23 cellular contexts compared by ENCODE assay signal in the genomic region with DNA sequence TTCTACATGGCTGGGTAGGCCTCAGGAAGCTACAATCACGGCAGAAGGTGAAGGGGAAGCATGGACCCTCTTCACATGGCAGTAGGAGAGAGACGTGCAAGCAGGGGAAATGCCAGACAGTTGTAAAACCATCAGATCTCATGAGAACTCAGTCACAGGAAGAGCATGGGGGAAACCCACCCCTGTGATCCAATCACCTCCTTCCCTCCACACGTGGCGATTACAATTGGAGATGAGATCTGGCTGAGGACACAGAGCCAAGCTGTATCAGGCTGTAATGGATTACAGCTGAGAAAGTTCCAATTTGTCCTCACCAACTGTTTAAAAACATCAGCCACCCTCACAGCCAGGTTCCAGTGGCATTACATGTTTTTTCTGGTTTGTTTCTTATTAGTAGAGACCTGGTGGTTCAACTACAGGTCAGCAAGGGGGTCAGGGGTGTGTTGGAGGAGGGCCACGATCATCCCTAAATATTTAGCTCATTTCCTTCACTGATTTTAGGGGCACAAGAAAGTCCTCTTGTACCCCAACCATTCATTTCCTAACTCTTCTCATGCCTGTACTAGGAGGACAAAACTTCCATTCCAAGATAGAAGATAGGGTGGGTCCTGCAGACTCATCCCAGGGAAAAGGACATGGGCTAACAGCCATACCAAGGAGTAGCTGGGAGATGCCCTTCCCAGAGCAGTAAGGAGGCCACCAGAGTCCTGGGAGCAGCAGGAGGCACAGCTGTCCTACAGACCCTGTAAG. TPM values are rescaled to one million over a fixed set of nuclear protein-coding genes. Genes with fewer than 3 reads are reported as not detected.
DNase-seq lines count a peak whose midpoint lies in the region; ATAC-seq, FAIRE-seq and TF ChIP-seq lines count a peak whose summit lies in the region.
"Had no signal": no experiment of that assay in that cellular context is flagged by ENCODE, and none has a peak within 500 bp of the region (broad histone marks: within the 10 kb centered on the region; RNA-seq: fewer than 3 reads in every experiment).

No MANE protein-coding gene starts in this region.

- no peak for TF ChIP-seq POLR2A in HepG2 (IDR thresholded peaks at IDR 0.05; ENCODE audit: insufficient read depth in 1 of 2, low read depth in 2 of 2, low read length in 2 of 2)

- H3K4me2 ChIP-seq in HepG2 (ENCODE audit: low read depth, low read length), result no peak overlapping the region

- H3K27ac Mint-ChIP-seq in activated naive CD4-positive, alpha-beta T cell treated with anti-CD3 and anti-CD28 coated beads, Interleukin-2, amount 50 U/mL, for 72 hours, result peak overlapping the region; percentile 25 to 72
- H3K27ac Mint-ChIP-seq in brain, result peak overlapping the region in 3 of 5 experiments; percentile 9 to 69 (median 23)
- peak overlapping the region; percentile 15 for H3K27ac Mint-ChIP-seq in memory B cell
- peak overlapping the region; percentile 72 for H3K27ac Mint-ChIP-seq in type B pancreatic cell
- H3K27ac Mint-ChIP-seq: CD4-positive, alpha-beta T cell; T-helper 2 cell treated with Interferon-gamma antibody and Interleukin-4, amounts not matched to agents 5 μg/mL and 100 μg/mL, for 36 hours had no signal

- H3K27ac ChIP-seq in HepG2 (ENCODE audit: extremely low read length, insufficient read depth, low read length), result no peak overlapping the region
- H3K27ac ChIP-seq: gastroesophageal sphincter, lower lobe of right lung, neutrophil, sigmoid colon, thyroid gland had no signal

- no peaks in the 10 kb centered on the region for H3K27me3 ChIP-seq in HepG2 (ENCODE audit: control insufficient read depth in 1 of 2, insufficient read depth in 2 of 2, low read length in 2 of 2)
- H3K27me3 ChIP-seq: gastroesophageal sphincter, sigmoid colon, thyroid gland had no signal

- no TSS peak for BruUV-seq in HepG2 (replicated peaks; lab: Mats Ljungman, UMichigan)

- no peak overlapping the region for H3K9ac ChIP-seq in HepG2 (ENCODE audit: insufficient read depth, low read depth, low read length)

- POLR2A ChIA-PET in HepG2 (lab: Yijun Ruan, JAX), result no interaction called here

- H3K9me3 ChIP-seq in HepG2 (ENCODE audit: low read length), result no peaks in the 10 kb centered on the region
- H3K9me3 ChIP-seq: gastroesophageal sphincter, lower lobe of right lung, neutrophil, sigmoid colon, thyroid gland had no signal

- H3K4me3 Mint-ChIP-seq in brain (no peak overlapping the region), memory B cell (no peak overlapping the region), type B pancreatic cell (no peak overlapping the region)
- H3K4me3 Mint-ChIP-seq: CD4-positive, alpha-beta T cell; effector memory CD8-positive, alpha-beta T cell; H9; T-helper 2 cell treated with Interferon-gamma antibody and Interleukin-4, amounts not matched to agents 5 μg/mL and 100 μg/mL, for 36 hours had no signal

- no peaks in the 10 kb centered on the region for H3K9me3 Mint-ChIP-seq in activated naive CD4-positive, alpha-beta T cell treated with anti-CD3 and anti-CD28 coated beads, Interleukin-2, amount 50 U/mL, for 72 hours
- H3K9me3 Mint-ChIP-seq in brain (no peaks in the 10 kb centered on the region), memory B cell (no peaks in the 10 kb centered on the region), type B pancreatic cell (peaks cover 5% of the 10 kb centered on the region)
- H3K9me3 Mint-ChIP-seq: CD4-positive, alpha-beta T cell; effector memory CD8-positive, alpha-beta T cell; H9; T-helper 2 cell treated with Interferon-gamma antibody and Interleukin-4, amounts not matched to agents 5 μg/mL and 100 μg/mL, for 36 hours had no signal

- CTCF ChIA-PET in HepG2 (lab: Yijun Ruan, JAX; ENCODE audit: low intra/inter-chr PET ratio, low total read pairs), result no interaction called here

- peaks cover 11 to 13% of the 10 kb centered on the region in 2 experiments for H3K36me3 ChIP-seq in HepG2 (replicated peaks in 1 of 2; ENCODE audit: control insufficient read depth in 1 of 2, insufficient read depth in 2 of 2, low read length in 2 of 2)
- H3K36me3 ChIP-seq: neutrophil had no signal

- 63% methylated on average over 5 of the region's 5 CpGs for WGBS in HepG2 (ENCODE audit: low lambda C conversion rate)

- TF ChIP-seq CTCF in brain (conservative IDR thresholded peaks at IDR 0.05) (no peak), type B pancreatic cell (conservative IDR thresholded peaks at IDR 0.05) (no peak), HepG2 (CRISPR knock-in tag; IDR thresholded peaks at IDR 0.05) (no peak), D721Med (IDR thresholded peaks at IDR 0.05; ENCODE audit: insufficient read depth, missing control alignments) (no peak)

- no peak for TF ChIP-seq RAD21 in HepG2 (CRISPR knock-in tag; IDR thresholded peaks at IDR 0.05)

- no peak for FAIRE-seq in HepG2 (lab: Jason Lieb, UNC)
- FAIRE-seq in D721Med (lab: Jason Lieb, UNC), result no peak

- no peaks in the 10 kb centered on the region for H4K20me1 ChIP-seq in HepG2 (ENCODE audit: insufficient read depth, low read length)

- intact Hi-C loops in HepG2 (cut with micrococcal nuclease; ENCODE audit: unreplicated experiment), result no loop called here

- H3K4me1 ChIP-seq in HepG2 (ENCODE audit: insufficient read depth, low read length), result peaks cover 28% of the 10 kb centered on the region
- H3K4me1 ChIP-seq: lower lobe of right lung, sigmoid colon, thyroid gland had no signal

- H3K27me3 Mint-ChIP-seq in brain (no peaks in the 10 kb centered on the region), memory B cell (no peaks in the 10 kb centered on the region), type B pancreatic cell (no peaks in the 10 kb centered on the region)
- H3K27me3 Mint-ChIP-seq: CD4-positive, alpha-beta T cell; effector memory CD8-positive, alpha-beta T cell had no signal

- H3K36me3 Mint-ChIP-seq in activated naive CD4-positive, alpha-beta T cell treated with anti-CD3 and anti-CD28 coated beads, Interleukin-2, amount 50 U/mL, for 72 hours, result peaks cover 0 to 5% of the 10 kb centered on the region in 2 donors
- H3K36me3 Mint-ChIP-seq in brain, result peaks cover 7% of the 10 kb centered on the region
- peaks cover 22% of the 10 kb centered on the region for H3K36me3 Mint-ChIP-seq in memory B cell
- peaks cover 20% of the 10 kb centered on the region for H3K36me3 Mint-ChIP-seq in type B pancreatic cell

- TF ChIP-seq EP300 in HepG2 (IDR thresholded peaks at IDR 0.05; ENCODE audit: low read depth in 2 of 2, low read length in 2 of 2), result no peak
- TF ChIP-seq EP300 in HepG2 (CRISPR knock-in tag; IDR thresholded peaks at IDR 0.05; ENCODE audit: borderline replicate concordance), result no peak

- peaks cover 21% of the 10 kb centered on the region for H3K4me1 Mint-ChIP-seq in brain
- no peaks in the 10 kb centered on the region for H3K4me1 Mint-ChIP-seq in memory B cell
- H3K4me1 Mint-ChIP-seq in type B pancreatic cell (ENCODE audit: unreplicated experiment), result peaks cover 12% of the 10 kb centered on the region

- no peak for DNase-seq in activated naive CD4-positive, alpha-beta T cell treated with anti-CD3 and anti-CD28 coated beads, Interleukin-2, amount 50 U/mL, for 72 hours (ENCODE audit: low spot score in 2 of 2)
- no peak for DNase-seq in activated naive CD4-positive, alpha-beta T cell treated with anti-CD3 and anti-CD28 coated beads, Interleukin-2, amount 50 U/mL, for 16 hours
- no peak for DNase-seq in memory B cell (ENCODE audit: low spot score in 2 of 2)
- no peak for DNase-seq in type B pancreatic cell (ENCODE audit: extremely low spot score, unreplicated experiment)
- no peak for DNase-seq in HepG2 (ENCODE audit: low spot score)
- no peak for DNase-seq in stimulated activated CD4-positive, alpha-beta T cell treated with anti-CD3 and anti-CD28 coated beads, Interleukin-15, amount 100 ng/mL, for 24 hours
- no peak for DNase-seq in D721Med (ENCODE audit: insufficient read length, low spot score)
- DNase-seq: 8988T; activated CD4-positive, alpha-beta T cell treated with anti-CD3 and anti-CD28 coated beads for 1 hour; activated gamma-delta T cell treated with Interleukin-2 at 50 U/mL for 16 hours; CD4-positive, alpha-beta T cell; effector memory CD8-positive, alpha-beta T cell; H9; lower lobe of right lung; NCI-H2171 treated with DMSO at 0.1 percent for 48 hours; sigmoid colon; stimulated activated CD4-positive, alpha-beta T cell treated with anti-CD3 and anti-CD28 coated beads, Interleukin-2, amount 100 ng/mL, for 48 hours; thyroid gland had no signal

- no peak overlapping the region for H3K4me3 ChIP-seq in HepG2 (replicated peaks in 1 of 3; ENCODE audit: insufficient read depth in 1 of 3, low read depth in 2 of 3, low read length in 3 of 3)
- H3K4me3 ChIP-seq: gastroesophageal sphincter, lower lobe of right lung, sigmoid colon, thyroid gland had no signal

- no peak for ATAC-seq in activated naive CD4-positive, alpha-beta T cell treated with anti-CD3 and anti-CD28 coated beads, Interleukin-2, amount 50 U/mL, for 72 hours
- ATAC-seq in memory B cell (ENCODE audit: low read depth) (no peak), HepG2 (no peak; the same call in 2 of the 3 replicates)
- ATAC-seq: effector memory CD8-positive, alpha-beta T cell; gastroesophageal sphincter; Right ventricle myocardium inferior had no signal

- in situ Hi-C loops in HepG2 (cut with HindIII; ENCODE audit: extremely low pct_ligation_motif_present, low pct_unique_long_range_greater_than_20kb), result no loop called here

- H3K79me2 ChIP-seq in HepG2 (ENCODE audit: insufficient read depth, low read length), result no peaks in the 10 kb centered on the region

- H2AFZ ChIP-seq in HepG2 (ENCODE audit: low read length), result no peak overlapping the region

RNA-seq across cellular contexts. Expression of a gene that starts 54.4 kb away (rescaled TPM):
- total RNA-seq in activated naive CD4-positive, alpha-beta T cell treated with anti-CD3 and anti-CD28 coated beads, Interleukin-2, amount 50 U/mL, for 72 hours, result 10 to 100 TPM; 28.8 to 92.4 TPM
- polyA plus RNA-seq in brain (ENCODE audit: insufficient read depth, low read depth, low replicate concordance) (439 TPM), HepG2 (2011; rRNA removed) (530 and 613 TPM in 2 replicates)
- total RNA-seq in type B pancreatic cell (ENCODE audit: low replicate concordance) (493 and 1,531 TPM in 2 replicates), HepG2 (2016; rRNA removed; fragmentation: Illumina TruSeq; extraction: Trizol) (196 and 233 TPM in 2 replicates)
- total RNA-seq in HepG2 (2016; cell fraction: cytosol; rRNA removed; fragmentation: Illumina TruSeq; extraction: Trizol; ENCODE audit: low read depth), result 267 and 332 TPM in 2 replicates
- 199 and 222 TPM in 2 replicates for total RNA-seq in HepG2 (2016; cell fraction: insoluble cytoplasmic fraction; rRNA removed; fragmentation: Illumina TruSeq; extraction: Trizol)
- 458 TPM in 2 replicates for total RNA-seq in HepG2 (2016; cell fraction: membrane; rRNA removed; fragmentation: Illumina TruSeq; extraction: Trizol)
- 71.2 and 77.0 TPM in 2 replicates for total RNA-seq in HepG2 (2016; cell fraction: nucleus; rRNA removed; fragmentation: Illumina TruSeq; extraction: Trizol)
- 1,111 and 1,129 TPM in 2 replicates for polyA plus RNA-seq in HepG2 (2011; cell fraction: cytosol; rRNA removed)
- polyA plus RNA-seq in HepG2 (2011; cell fraction: nucleus; rRNA removed), result 334 and 382 TPM in 2 replicates
- 408 and 609 TPM in 2 replicates for polyA plus RNA-seq in HepG2 (2012)
- 359 and 376 TPM in 2 replicates for polyA plus RNA-seq in HepG2 (2016; cell fraction: cytosol; fragmentation: Illumina TruSeq; extraction: Trizol; ENCODE audit: low read depth)
- polyA plus RNA-seq in HepG2 (2016; cell fraction: insoluble cytoplasmic fraction; fragmentation: Illumina TruSeq; extraction: Trizol; ENCODE audit: low read depth), result 206 and 224 TPM in 2 replicates
- 410 and 414 TPM in 2 replicates for polyA plus RNA-seq in HepG2 (2016; cell fraction: membrane; fragmentation: Illumina TruSeq; extraction: Trizol; ENCODE audit: low read depth)
- 104 and 114 TPM in 2 replicates for polyA plus RNA-seq in HepG2 (2016; cell fraction: nucleus; fragmentation: Illumina TruSeq; extraction: Trizol; ENCODE audit: insufficient read depth, low read depth)
- polyA minus RNA-seq in HepG2 (2011; rRNA and poly(A)+ RNA removed; ENCODE audit: low replicate concordance), result 575 and 2,115 TPM in 2 replicates
- polyA minus RNA-seq in HepG2 (2011; cell fraction: cytosol; rRNA and poly(A)+ RNA removed), result 200 and 206 TPM in 2 replicates
- 181 and 211 TPM in 2 replicates for polyA minus RNA-seq in HepG2 (2011; cell fraction: nucleus; rRNA and poly(A)+ RNA removed)

Comparison
In these comparisons a context has a peak if more than half of its experiments do, and no peak if none do; other contexts are left out.
1. H3K27ac Mint-ChIP-seq: peak in every context shown above with its lines; median percentile 72 in type B pancreatic cell; 48 in activated naive CD4-positive, alpha-beta T cell treated with anti-CD3 and anti-CD28 coated beads, Interleukin-2, amount 50 U/mL, for 72 hours; 23 in brain; 15 in memory B cell.